20 cellular contexts compared by ENCODE assay signal in genomic region chr7:3039787-3040186, GRCh38. TPM values are rescaled to one million over a fixed set of nuclear protein-coding genes. Genes with fewer than 3 reads are reported as not detected.
DNase-seq lines count a peak whose midpoint lies in the region; ATAC-seq and TF ChIP-seq lines count a peak whose summit lies in the region.
"Had no signal": no experiment of that assay in that cellular context is flagged by ENCODE, and none has a peak within 500 bp of the region (broad histone marks: within the 10 kb centered on the region; RNA-seq: fewer than 3 reads in every experiment).

No MANE protein-coding gene starts in this region.

- peak; percentile 30 for DNase-seq in SK-N-SH
- DNase-seq in GM12864 (ENCODE audit: low read depth), result no peak
- peak; percentile 35 for DNase-seq in activated CD4-positive, alpha-beta memory T cell treated with anti-CD3 and anti-CD28 coated beads for 36 hours
- no peak for DNase-seq in memory B cell (ENCODE audit: low spot score in 2 of 2)
- no peak for DNase-seq in Karpas-422
- no peak for DNase-seq in GM23248
- DNase-seq in GM23338 (ENCODE audit: low spot score), result no peak
- DNase-seq: C1 segment of cervical spinal cord; dermis blood vessel endothelial cell; heart left ventricle; kidney; MM.1S; NCI-H187; right lobe of liver; SIG-M5; stimulated activated CD4-positive, alpha-beta T cell treated with anti-CD3 and anti-CD28 coated beads, Interleukin-1b, Interleukin-23, amount 100 ng/mL, for 48 hours; tibial artery had no signal

- intact Hi-C loops in activated CD4-positive, alpha-beta memory T cell treated with anti-CD3 and anti-CD28 coated beads for 36 hours (cut with micrococcal nuclease), result loop anchor here (5.0 kb wide), 2 partner anchors 147 to 167 kb away; no protein-coding TSS in a partner anchor

- H3K36me3 ChIP-seq in SK-N-SH (replicated peaks in 1 of 2; ENCODE audit: control insufficient read depth in 1 of 2, insufficient read depth in 2 of 2, low read length in 1 of 2) (no peaks in the 10 kb centered on the region), Karpas-422 (ENCODE audit: insufficient read depth, low read length) (no peaks in the 10 kb centered on the region), GM23248 (ENCODE audit: low read depth) (no peaks in the 10 kb centered on the region), GM23338 (ENCODE audit: insufficient read depth) (no peaks in the 10 kb centered on the region)
- H3K36me3 ChIP-seq: heart left ventricle, right lobe of liver, tibial artery had no signal

- CTCF ChIA-PET in SK-N-SH (lab: Yijun Ruan, JAX), result interaction anchor here (1.4 to 3.7 kb wide), 4 partner anchors 12 to 153 kb away, joined by 3 to 11 read pairs (median 8); no protein-coding TSS in a partner anchor
- CTCF ChIA-PET in activated CD4-positive, alpha-beta memory T cell treated with anti-CD3 and anti-CD28 coated beads for 36 hours (lab: Charles Lee), result interaction anchor here (0.7 to 6.1 kb wide), 4 partner anchors 22 to 145 kb away, joined by 3 to 33 read pairs (median 6); no protein-coding TSS in a partner anchor

- WGBS in SK-N-SH (ENCODE audit: low lambda C conversion rate), result 69% methylated on average over 9 of the region's 9 CpGs
- 59 to 64% methylated on average over 9 of the region's 9 CpGs for WGBS in GM23248 (ENCODE audit: low coverage in 1 of 2, low lambda C conversion rate in 2 of 2, missing lambda C conversion rate in 2 of 2), 2 experiments

- H3K9ac ChIP-seq in SK-N-SH (no peak overlapping the region), Karpas-422 (ENCODE audit: low read length) (no peak overlapping the region), GM23248 (no peak overlapping the region)

- TF ChIP-seq RAD21 in SK-N-SH (IDR thresholded peaks at IDR 0.05; ENCODE audit: low read length), result no peak

- no peaks in the 10 kb centered on the region for H3K9me3 Mint-ChIP-seq in activated CD4-positive, alpha-beta memory T cell treated with anti-CD3 and anti-CD28 coated beads for 36 hours
- peaks cover 2% of the 10 kb centered on the region for H3K9me3 Mint-ChIP-seq in memory B cell
- H3K9me3 Mint-ChIP-seq in GM23338, result no peaks in the 10 kb centered on the region

- H3K4me1 ChIP-seq in SK-N-SH (ENCODE audit: control insufficient read depth in 1 of 2, insufficient read depth in 2 of 2, low read depth in 1 of 2, low read length in 1 of 2) (no peaks in the 10 kb centered on the region; a peak in 1 of 4 replicates), Karpas-422 (ENCODE audit: low read length) (peaks cover 35% of the 10 kb centered on the region), GM23248 (ENCODE audit: insufficient read depth) (no peaks in the 10 kb centered on the region), GM23338 (ENCODE audit: insufficient read depth) (peaks cover 5% of the 10 kb centered on the region; the same call in 1 of the 2 replicates)
- H3K4me1 ChIP-seq: heart left ventricle, right lobe of liver had no signal

- H3K27ac Mint-ChIP-seq in activated CD4-positive, alpha-beta memory T cell treated with anti-CD3 and anti-CD28 coated beads for 36 hours, result peak overlapping the region; percentile 81
- H3K27ac Mint-ChIP-seq in memory B cell (peak overlapping the region; percentile 96), GM23338 (no peak overlapping the region)

- H3K4me2 ChIP-seq in SK-N-SH (no peak overlapping the region), Karpas-422 (ENCODE audit: low read depth, low read length, poor library complexity, severe bottlenecking) (no peak overlapping the region), GM23248 (ENCODE audit: unreplicated experiment) (no peak overlapping the region), GM23338 (no peak overlapping the region)

- H3K79me2 ChIP-seq in SK-N-SH (ENCODE audit: insufficient read depth), result no peaks in the 10 kb centered on the region
- peaks cover 79% of the 10 kb centered on the region for H3K79me2 ChIP-seq in Karpas-422 (ENCODE audit: low read length)
- H3K79me2 ChIP-seq in GM23248 (ENCODE audit: insufficient read depth), result no peaks in the 10 kb centered on the region
- peaks cover 65% of the 10 kb centered on the region for H3K79me2 ChIP-seq in GM23338 (replicated peaks; ENCODE audit: insufficient read depth)

- H3K4me3 ChIP-seq in SK-N-SH (ENCODE audit: low read depth in 2 of 2, low read length in 1 of 2), result no peak overlapping the region
- H3K4me3 ChIP-seq in GM12864 (ENCODE audit: low read depth, low read length), result peak overlapping the region; percentile 14; the same call in 1 of the 2 replicates
- no peak overlapping the region for H3K4me3 ChIP-seq in Karpas-422 (ENCODE audit: low read length)
- no peak overlapping the region for H3K4me3 ChIP-seq in GM23248
- H3K4me3 ChIP-seq in GM23338, result no peak overlapping the region
- H3K4me3 ChIP-seq: heart left ventricle, right lobe of liver, tibial artery had no signal

- no peak for TF ChIP-seq EP300 in SK-N-SH (IDR thresholded peaks at IDR 0.05; ENCODE audit: borderline replicate concordance in 1 of 2, low read depth in 1 of 2, low read length in 1 of 2)

- in situ Hi-C loops in GM23248 (cut with MboI), result no loop called here

- H3K27me3 Mint-ChIP-seq in activated CD4-positive, alpha-beta memory T cell treated with anti-CD3 and anti-CD28 coated beads for 36 hours, result no peaks in the 10 kb centered on the region
- no peaks in the 10 kb centered on the region for H3K27me3 Mint-ChIP-seq in memory B cell
- H3K27me3 Mint-ChIP-seq in GM23338 (ENCODE audit: insufficient read depth, low read depth, poor library complexity), result peaks cover 18% of the 10 kb centered on the region

- H3K9me2 ChIP-seq in SK-N-SH (no peaks in the 10 kb centered on the region), Karpas-422 (replicated peaks; ENCODE audit: insufficient read depth, low read length) (no peaks in the 10 kb centered on the region), GM23248 (ENCODE audit: insufficient read depth) (no peaks in the 10 kb centered on the region), GM23338 (ENCODE audit: insufficient read depth) (no peaks in the 10 kb centered on the region)

- H3K9me3 ChIP-seq in SK-N-SH (no peaks in the 10 kb centered on the region), Karpas-422 (ENCODE audit: low read length) (no peaks in the 10 kb centered on the region), GM23248 (ENCODE audit: low read depth) (no peaks in the 10 kb centered on the region)
- H3K9me3 ChIP-seq: heart left ventricle, right lobe of liver, tibial artery had no signal

- H2AFZ ChIP-seq in SK-N-SH (ENCODE audit: low read depth) (no peak overlapping the region), Karpas-422 (ENCODE audit: low read length) (no peak overlapping the region), GM23248 (no peak overlapping the region), GM23338 (no peak overlapping the region)

- no peak for TF ChIP-seq CTCF in SK-N-SH (IDR thresholded peaks at IDR 0.05)
- TF ChIP-seq CTCF in GM12864 (IDR thresholded peaks at IDR 0.05; ENCODE audit: low read depth, low read length, missing control alignments), result no peak
- no peak for TF ChIP-seq CTCF in GM23338 (conservative IDR thresholded peaks at IDR 0.05; ENCODE audit: low read depth in 2 of 2)

- H3K27me3 ChIP-seq in SK-N-SH (ENCODE audit: insufficient read depth), result no peaks in the 10 kb centered on the region
- H3K27me3 ChIP-seq in Karpas-422 (ENCODE audit: low read length), result no peaks in the 10 kb centered on the region
- no peaks in the 10 kb centered on the region for H3K27me3 ChIP-seq in GM23248 (replicated peaks; ENCODE audit: insufficient read depth)
- H3K27me3 ChIP-seq in GM23338 (ENCODE audit: insufficient read depth), result no peaks in the 10 kb centered on the region
- H3K27me3 ChIP-seq: right lobe of liver had no signal

- H3K36me3 Mint-ChIP-seq in activated CD4-positive, alpha-beta memory T cell treated with anti-CD3 and anti-CD28 coated beads for 36 hours, result peaks cover 42% of the 10 kb centered on the region
- peaks cover 18% of the 10 kb centered on the region for H3K36me3 Mint-ChIP-seq in memory B cell
- no peaks in the 10 kb centered on the region; the same call in 2 of the 3 replicates for H3K36me3 Mint-ChIP-seq in GM23338 (ENCODE audit: low read depth)

- H3K4me3 Mint-ChIP-seq in activated CD4-positive, alpha-beta memory T cell treated with anti-CD3 and anti-CD28 coated beads for 36 hours, result peak overlapping the region; percentile 61
- H3K4me3 Mint-ChIP-seq in memory B cell (peak overlapping the region; percentile 80), GM23338 (no peak overlapping the region)

- H3K4me1 Mint-ChIP-seq in activated CD4-positive, alpha-beta memory T cell treated with anti-CD3 and anti-CD28 coated beads for 36 hours (ENCODE audit: low read depth), result peaks cover 63% of the 10 kb centered on the region
- H3K4me1 Mint-ChIP-seq in memory B cell (peaks cover 55% of the 10 kb centered on the region), GM23338 (peaks cover 13% of the 10 kb centered on the region)

- H3K27ac ChIP-seq in SK-N-SH (ENCODE audit: low read depth in 2 of 2, low read length in 1 of 2), result no peak overlapping the region
- no peak overlapping the region for H3K27ac ChIP-seq in Karpas-422 (ENCODE audit: low read length)
- H3K27ac ChIP-seq in GM23248, result no peak overlapping the region
- no peak overlapping the region for H3K27ac ChIP-seq in GM23338 (ENCODE audit: low read depth)
- H3K27ac ChIP-seq: 22Rv1, heart left ventricle, right lobe of liver, tibial artery had no signal

- H4K20me1 ChIP-seq in SK-N-SH (ENCODE audit: insufficient read depth), result no peaks in the 10 kb centered on the region
- H4K20me1 ChIP-seq in Karpas-422 (ENCODE audit: insufficient read depth, low read depth, low read length), result no peaks in the 10 kb centered on the region; the same call in 1 of the 2 replicates
- H4K20me1 ChIP-seq in GM23248 (ENCODE audit: insufficient read depth), result no peaks in the 10 kb centered on the region
- H4K20me1 ChIP-seq in GM23338 (replicated peaks; ENCODE audit: insufficient read depth), result no peaks in the 10 kb centered on the region

- no peaks in the 10 kb centered on the region for H3F3A ChIP-seq in SK-N-SH (replicated peaks; ENCODE audit: insufficient read depth)
- H3F3A ChIP-seq in GM23248 (ENCODE audit: insufficient read depth), result no peaks in the 10 kb centered on the region
- 0 out of 2 replicates have a peak, but pooled peaks cover 3% of the 10 kb centered on the region for H3F3A ChIP-seq in GM23338 (replicated peaks; ENCODE audit: low read depth)

- ATAC-seq in SK-N-SH treated with all-trans-retinoic acid at 6 μM for 48 hours (no peak), memory B cell (ENCODE audit: low read depth) (no peak), GM23338 (no peak)
- ATAC-seq: esophagus mucosa, heart left ventricle, right lobe of liver had no signal

- POLR2A ChIA-PET in SK-N-SH (lab: Yijun Ruan, JAX), result no interaction called here
- POLR2A ChIA-PET in activated CD4-positive, alpha-beta memory T cell treated with anti-CD3 and anti-CD28 coated beads for 36 hours (lab: Charles Lee), result interaction anchor here (0.8 to 1.3 kb wide), 4 partner anchors 12 to 67 kb away, joined by 3 to 4 read pairs (median 3); no protein-coding TSS in a partner anchor

RNA-seq across cellular contexts. Expression of gene CARD11, which starts 3.9 kb away (rescaled TPM):
- polyA plus RNA-seq in SK-N-SH (2012; rRNA removed) (not detected in 2 replicates), GM23248 (2016; fragmentation: Nextera tagmentation; extraction: Ambion mirVana) (not detected in 2 replicates), GM23338 (2016; fragmentation: Nextera tagmentation; extraction: Ambion mirVana) (17.7 and 19.0 TPM in 2 replicates)
- under 0.01 TPM in 1 of 2 replicates, not detected in the other for polyA plus RNA-seq in SK-N-SH (2012; cell fraction: cytosol; rRNA removed)
- not detected in 2 replicates for polyA plus RNA-seq in SK-N-SH (2012; cell fraction: nucleus; rRNA removed)
- 100 to 1,000 TPM; 107 to 108 TPM for total RNA-seq in activated CD4-positive, alpha-beta memory T cell treated with anti-CD3 and anti-CD28 coated beads for 36 hours
- 38.5 and 87.2 TPM in 2 replicates for total RNA-seq in Karpas-422 (2014; rRNA removed; shearing (Covaris generic); ENCODE audit: low replicate concordance)
- total RNA-seq in GM23248 (2014; rRNA removed; shearing (Covaris generic)), result not detected in 2 replicates
- 29.0 and 32.9 TPM in 2 replicates for total RNA-seq in GM23338 (2014; rRNA removed; shearing (Covaris generic))

Comparison
In these comparisons a context has a peak if more than half of its experiments do, and no peak if none do; other contexts are left out.
1. DNase-seq: peak in SK-N-SH (single experiment) and activated CD4-positive, alpha-beta memory T cell treated with anti-CD3 and anti-CD28 coated beads for 36 hours (single experiment); none in GM12864 (single experiment), memory B cell (0 of 2), Karpas-422 (single experiment), GM23248 (single experiment) and GM23338 (single experiment).
2. RNA of gene CARD11, which starts 3.9 kb away (total RNA-seq): 107 to 108 TPM in activated CD4-positive, alpha-beta memory T cell treated with anti-CD3 and anti-CD28 coated beads for 36 hours, 38.5 to 87.2 TPM in Karpas-422 and 29.0 to 32.9 TPM in GM23338; not detected in GM23248; every median in the first group is over 10 times any median in the second.